8 cellular contexts compared by ENCODE assay signal in the genomic region with DNA sequence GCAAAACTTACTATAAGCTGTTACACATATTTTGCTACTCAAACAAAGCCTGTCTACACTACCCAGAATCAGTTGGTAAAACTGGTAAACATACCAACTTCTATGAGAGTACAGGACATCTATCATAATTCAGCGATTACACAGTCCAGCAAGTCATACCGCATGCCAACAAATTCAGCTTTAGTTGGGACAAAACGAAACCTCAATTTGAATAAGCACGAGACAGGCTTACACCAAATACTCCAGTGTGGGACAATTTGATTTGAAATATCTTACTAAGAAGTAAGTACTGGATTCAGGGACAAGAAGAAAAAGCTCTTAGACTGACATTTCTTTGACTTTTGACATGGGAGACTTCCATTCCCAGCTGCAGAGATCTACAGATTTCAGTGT. TPM values are rescaled to one million over a fixed set of nuclear protein-coding genes. Genes with fewer than 3 reads are reported as not detected.
DNase-seq lines count a peak whose midpoint lies in the region; ATAC-seq and TF ChIP-seq lines count a peak whose summit lies in the region.

No MANE protein-coding gene starts in this region.

- H3K27me3 ChIP-seq in Caco-2 (replicated peaks; ENCODE audit: control insufficient read depth, insufficient read depth, low read length) (peaks cover 1% of the 10 kb centered on the region), ovary (no peaks in the 10 kb centered on the region)

- H3K36me3 ChIP-seq in Caco-2 (ENCODE audit: control insufficient read depth, insufficient read depth, low read length): no peaks in the 10 kb centered on the region
- H3K36me3 ChIP-seq in ovary: no peaks in the 10 kb centered on the region

- POLR2A ChIA-PET in Caco-2 (lab: Charles Lee): no interaction called here

- TF ChIP-seq CTCF in Caco-2 (IDR thresholded peaks at IDR 0.05; ENCODE audit: insufficient read depth in 1 of 2, low read depth in 1 of 2, low read length in 1 of 2, severe bottlenecking in 1 of 2, unreplicated experiment in 1 of 2): no peak
- no peak for TF ChIP-seq CTCF in chondrocyte (IDR thresholded peaks at IDR 0.05)
- TF ChIP-seq CTCF in ovary (IDR thresholded peaks at IDR 0.05): no peak

- H3K27me3 Mint-ChIP-seq in Caco-2 (ENCODE audit: insufficient read depth, unreplicated experiment) (peaks cover 26% of the 10 kb centered on the region), IgD-negative memory B cell (peaks cover 46% of the 10 kb centered on the region), chondrocyte (ENCODE audit: low read depth) (peaks cover 48% of the 10 kb centered on the region)

- H3K27ac ChIP-seq in ovary: peak overlapping the region in 1 of 2 donors; percentile 75

- ATAC-seq in HG02678 (IDR thresholded peaks at IDR 0.05; ENCODE audit: unreplicated experiment): no peak
- ATAC-seq in HG03354 (IDR thresholded peaks at IDR 0.05; ENCODE audit: poor library complexity, severe bottlenecking, unreplicated experiment): no peak
- no peak for ATAC-seq in HG02763 (IDR thresholded peaks at IDR 0.05; ENCODE audit: unreplicated experiment)

- CTCF ChIA-PET in Caco-2 (lab: Charles Lee): interaction anchor here (1.0 kb wide), 1 partner anchor 72 kb away, joined by 5 read pairs; no protein-coding TSS in a partner anchor

- TF ChIP-seq POLR2A in ovary (IDR thresholded peaks at IDR 0.05): no peak

- no peaks in the 10 kb centered on the region for H3K9me3 ChIP-seq in Caco-2
- H3K9me3 ChIP-seq in ovary: no peaks in the 10 kb centered on the region

- H3K27ac Mint-ChIP-seq in Caco-2 (ENCODE audit: unreplicated experiment) (no peak overlapping the region), IgD-negative memory B cell (peak overlapping the region in 1 of 3 donors; percentile 27), chondrocyte (ENCODE audit: unreplicated experiment) (no peak overlapping the region)

- no TSS peak for BruUV-seq in Caco-2 (replicated peaks; lab: Mats Ljungman, UMichigan)

- 28 to 64% (median 36%) methylated on average over 4 of the region's 4 CpGs for WGBS in ovary, 3 donors

- H3K4me3 ChIP-seq in Caco-2 (ENCODE audit: low read depth, low read length): no peak overlapping the region
- peak overlapping the region; percentile 48 for H3K4me3 ChIP-seq in ovary

- intact Hi-C loops in Caco-2 (cut with micrococcal nuclease; ENCODE audit: unreplicated experiment) (loop anchor here (5.0 kb wide), 1 partner anchor 44 kb away; no protein-coding TSS in a partner anchor), ovary (cut with DNase I) (no loop called here)

- H3K4me1 Mint-ChIP-seq in Caco-2 (ENCODE audit: low read depth, unreplicated experiment) (peaks cover 6% of the 10 kb centered on the region), IgD-negative memory B cell (peaks cover 16 to 35% (median 29%) of the 10 kb centered on the region in 3 donors), chondrocyte (ENCODE audit: low read depth) (peaks cover 17% of the 10 kb centered on the region)

- H3K36me3 Mint-ChIP-seq in Caco-2 (ENCODE audit: insufficient read depth, unreplicated experiment) (no peaks in the 10 kb centered on the region), IgD-negative memory B cell (no peaks in the 10 kb centered on the region), chondrocyte (ENCODE audit: low read depth) (no peaks in the 10 kb centered on the region)

- H3K4me1 ChIP-seq in Caco-2: peaks cover 6% of the 10 kb centered on the region; the same call in 1 of the 2 replicates
- peaks cover 4% of the 10 kb centered on the region for H3K4me1 ChIP-seq in ovary (ENCODE audit: insufficient read depth)

- DNase-seq in Caco-2: no peak
- no peak for DNase-seq in chondrocyte (ENCODE audit: low spot score)
- DNase-seq in ovary: no peak
- DNase-seq in amygdala (lab: John Stamatoyannopoulos, UW): no peak

- H3K9me3 Mint-ChIP-seq in Caco-2 (ENCODE audit: unreplicated experiment) (no peaks in the 10 kb centered on the region), IgD-negative memory B cell (no peaks in the 10 kb centered on the region), chondrocyte (ENCODE audit: low read depth) (no peaks in the 10 kb centered on the region)

- H3K4me3 Mint-ChIP-seq in Caco-2 (ENCODE audit: unreplicated experiment) (peak overlapping the region; percentile 70), IgD-negative memory B cell (peak overlapping the region in 3 of 4 donors; percentile 75 to 86 (median 77)), chondrocyte (ENCODE audit: unreplicated experiment) (peak overlapping the region; percentile 67)

- no peak for TF ChIP-seq EP300 in ovary (IDR thresholded peaks at IDR 0.05)

RNA-seq across cellular contexts. Expression of a gene that starts 2.0 kb away (rescaled TPM):
- 0.59 TPM in 1 of 2 replicates, not detected in the other for total RNA-seq in Caco-2 (2022)
- not detected for polyA plus RNA-seq in IgD-negative memory B cell
- 0.13 to 0.39 TPM (median 0.27 TPM) in 3 replicates for total RNA-seq in chondrocyte
- total RNA-seq in ovary: 10 to 100 TPM in 5 of 7 donors, 1 to 10 TPM in 2; 6.4 to 32.6 (median 25.5) TPM
- 10 to 100 TPM in 1 of 2 donors, 1 to 10 TPM in 1; 2.6 to 10.1 TPM for polyA plus RNA-seq in ovary
